Comparison of ENCODE assay signal across 1 cellular context in genomic region chr17:77286391-77286640, GRCh38.
TF ChIP-seq lines count a peak whose summit lies in the region.

No MANE protein-coding gene starts in this region.

TF ChIP-seq in SK-N-SH, 30 proteins besides CTCF, POLR2A, EP300 and RAD21 (continued from another document):
- TF ChIP-seq MXI1 (IDR thresholded peaks at IDR 0.05; ENCODE audit: low read depth, low read length) (no peak; the same call in 1 of the 2 replicates), JUND (IDR thresholded peaks at IDR 0.05) (no peak), SIN3A (IDR thresholded peaks at IDR 0.05; ENCODE audit: borderline replicate concordance, low read depth, low read length) (no peak), MAX (IDR thresholded peaks at IDR 0.05; ENCODE audit: low read depth) (no peak), ZBTB33 (IDR thresholded peaks at IDR 0.05; ENCODE audit: borderline replicate concordance, low read depth) (no peak), FOSL2 (IDR thresholded peaks at IDR 0.05; ENCODE audit: borderline replicate concordance, low read depth) (no peak), EZH2phosphoT487 (IDR thresholded peaks at IDR 0.05; ENCODE audit: borderline replicate concordance, low read depth) (no peak)
- TF ChIP-seq, protein P1, sequence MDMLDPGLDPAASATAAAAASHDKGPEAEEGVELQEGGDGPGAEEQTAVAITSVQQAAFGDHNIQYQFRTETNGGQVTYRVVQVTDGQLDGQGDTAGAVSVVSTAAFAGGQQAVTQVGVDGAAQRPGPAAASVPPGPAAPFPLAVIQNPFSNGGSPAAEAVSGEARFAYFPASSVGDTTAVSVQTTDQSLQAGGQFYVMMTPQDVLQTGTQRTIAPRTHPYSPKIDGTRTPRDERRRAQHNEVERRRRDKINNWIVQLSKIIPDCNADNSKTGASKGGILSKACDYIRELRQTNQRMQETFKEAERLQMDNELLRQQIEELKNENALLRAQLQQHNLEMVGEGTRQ (IDR thresholded peaks at IDR 0.05; ENCODE audit: borderline replicate concordance, low read depth, low read length): no peak
